Comparison of ENCODE assay signal across 8 cellular contexts in the genomic region with DNA sequence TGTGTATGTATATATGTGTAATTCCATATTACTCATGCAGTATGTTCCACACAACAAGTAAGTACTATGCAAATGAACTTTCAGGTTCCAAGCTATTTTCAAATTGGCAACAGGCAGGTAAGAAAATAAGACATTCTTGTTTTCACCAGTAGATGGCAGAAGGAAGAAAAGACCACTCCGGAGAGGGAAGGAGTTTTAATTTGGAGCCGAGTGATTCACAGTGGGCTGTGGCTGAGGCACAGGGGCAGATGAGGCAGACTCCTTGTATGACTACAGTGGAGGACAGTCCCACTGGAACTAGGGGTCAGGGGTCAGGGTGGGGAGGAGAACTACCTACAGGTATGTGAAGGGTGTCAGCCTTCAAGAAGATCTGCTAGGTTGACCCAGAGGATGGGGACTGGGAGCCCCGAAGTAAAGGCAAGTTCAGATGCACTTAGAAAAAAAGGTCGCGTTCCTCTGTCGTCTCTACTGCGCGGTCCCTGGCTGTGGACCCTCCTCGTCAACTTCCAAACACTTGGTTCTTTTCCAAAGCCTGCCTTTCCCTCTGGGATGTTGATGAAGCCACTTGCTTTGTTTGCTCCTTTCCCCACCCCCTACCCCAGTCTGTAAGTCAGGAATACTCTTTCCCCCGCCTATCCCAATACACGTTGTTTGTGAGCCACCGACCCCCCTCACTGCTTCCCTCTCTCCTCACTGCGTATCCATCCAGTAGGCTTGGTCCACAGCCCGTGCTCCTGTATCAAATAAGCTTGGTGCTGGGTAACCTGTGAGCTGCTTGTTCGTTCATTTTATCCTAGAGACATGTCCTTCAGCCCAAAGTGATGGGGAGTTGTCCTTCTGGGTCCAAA. TPM values are rescaled to one million over a fixed set of nuclear protein-coding genes. Genes with fewer than 3 reads are reported as not detected.
DNase-seq lines count a peak whose midpoint lies in the region; ATAC-seq and TF ChIP-seq lines count a peak whose summit lies in the region.

No MANE protein-coding gene starts in this region.

- H3K27me3 ChIP-seq in right lobe of liver, result no peaks in the 10 kb centered on the region

- no peak overlapping the region for H3K4me3 Mint-ChIP-seq in WTC11

- CTCF ChIA-PET in WTC11 (lab: Charles Lee), result interaction anchor here (0.6 to 2.9 kb wide), 37 partner anchors 9 to 460 kb away, joined by 3 to 37 read pairs (median 4); a partner anchor contains a TSS

- H3K9me3 Mint-ChIP-seq in WTC11, result no peaks in the 10 kb centered on the region

- H3K27me3 Mint-ChIP-seq in WTC11 (ENCODE audit: low read depth), result no peaks in the 10 kb centered on the region

- no peak overlapping the region for H3K27ac Mint-ChIP-seq in WTC11

- peaks cover 9% of the 10 kb centered on the region for H3K4me1 Mint-ChIP-seq in WTC11

- no peaks in the 10 kb centered on the region for H3K4me1 ChIP-seq in right lobe of liver

- peaks cover 17% of the 10 kb centered on the region for H3K36me3 Mint-ChIP-seq in WTC11

- H3K4me3 ChIP-seq in choroid plexus epithelial cell (ENCODE audit: low read depth, low read length) (no peak overlapping the region), right lobe of liver (no peak overlapping the region)

- TF ChIP-seq CTCF in C4-2B (conservative IDR thresholded peaks at IDR 0.05) (peak; percentile 84), WTC11 (IDR thresholded peaks at IDR 0.05) (no peak), choroid plexus epithelial cell (conservative IDR thresholded peaks at IDR 0.05; ENCODE audit: low read depth, low read length) (peak; percentile 65), right lobe of liver (IDR thresholded peaks at IDR 0.05) (peak; percentile 39 to 45 (median 42))

- POLR2A ChIA-PET in WTC11 (lab: Charles Lee), result interaction anchor here (0.8 kb wide), 1 partner anchor 54 kb away, joined by 3 read pairs; a partner anchor contains a TSS

- WGBS in right lobe of liver (ENCODE audit: insufficient coverage, low coverage, low lambda C conversion rate, missing lambda C conversion rate), result 51% methylated on average over 6 of the region's 15 CpGs

- H3K27ac ChIP-seq in C4-2B (no peak overlapping the region), right lobe of liver (no peak overlapping the region)

- TF ChIP-seq POLR2A in right lobe of liver (IDR thresholded peaks at IDR 0.05), result no peak

- peaks cover 0 to 9% (median 0%) of the 10 kb centered on the region in 4 donors for H3K36me3 ChIP-seq in right lobe of liver

- ATAC-seq in GM21367 (IDR thresholded peaks at IDR 0.05; ENCODE audit: unreplicated experiment), result peak; percentile 70
- peak; percentile 87 for ATAC-seq in WTC11
- ATAC-seq in right lobe of liver, result peak; percentile 52 to 72 (median 62)

- DNase-seq in NCI-H1417 (lab: John Stamatoyannopoulos, UW), result peak; percentile 18 to 60 (median 49)
- DNase-seq in WTC11 (ENCODE audit: low spot score), result peak; percentile 16
- peak; percentile 85 for DNase-seq in choroid plexus epithelial cell (ENCODE audit: low read depth)
- DNase-seq in right lobe of liver, result no peak
- DNase-seq in stimulated activated CD8-positive, alpha-beta memory T cell treated with anti-CD3 and anti-CD28 coated beads, Interleukin-15, amount 100 ng/mL, for 48 hours (ENCODE audit: low read depth in 2 of 2), result peak; percentile 19 to 45
- DNase-seq in GOT3 (lab: John Stamatoyannopoulos, UW), result no peak

- no peaks in the 10 kb centered on the region for H3K9me3 ChIP-seq in right lobe of liver

- intact Hi-C loops in right lobe of liver (cut with DNase I), result no loop called here

TF ChIP-seq in WTC11, 78 proteins besides CTCF, POLR2A, EP300 and RAD21:
- no peak for TF ChIP-seq FOXK1 (CRISPR knock-in tag; IDR thresholded peaks at IDR 0.05)
- TF ChIP-seq, protein P1, sequence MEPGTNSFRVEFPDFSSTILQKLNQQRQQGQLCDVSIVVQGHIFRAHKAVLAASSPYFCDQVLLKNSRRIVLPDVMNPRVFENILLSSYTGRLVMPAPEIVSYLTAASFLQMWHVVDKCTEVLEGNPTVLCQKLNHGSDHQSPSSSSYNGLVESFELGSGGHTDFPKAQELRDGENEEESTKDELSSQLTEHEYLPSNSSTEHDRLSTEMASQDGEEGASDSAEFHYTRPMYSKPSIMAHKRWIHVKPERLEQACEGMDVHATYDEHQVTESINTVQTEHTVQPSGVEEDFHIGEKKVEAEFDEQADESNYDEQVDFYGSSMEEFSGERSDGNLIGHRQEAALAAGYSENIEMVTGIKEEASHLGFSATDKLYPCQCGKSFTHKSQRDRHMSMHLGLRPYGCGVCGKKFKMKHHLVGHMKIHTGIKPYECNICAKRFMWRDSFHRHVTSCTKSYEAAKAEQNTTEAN (CRISPR knock-in tag; IDR thresholded peaks at IDR 0.05), result no peak
- TF ChIP-seq, protein P2, sequence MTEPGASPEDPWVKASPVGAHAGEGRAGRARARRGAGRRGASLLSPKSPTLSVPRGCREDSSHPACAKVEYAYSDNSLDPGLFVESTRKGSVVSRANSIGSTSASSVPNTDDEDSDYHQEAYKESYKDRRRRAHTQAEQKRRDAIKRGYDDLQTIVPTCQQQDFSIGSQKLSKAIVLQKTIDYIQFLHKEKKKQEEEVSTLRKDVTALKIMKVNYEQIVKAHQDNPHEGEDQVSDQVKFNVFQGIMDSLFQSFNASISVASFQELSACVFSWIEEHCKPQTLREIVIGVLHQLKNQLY (CRISPR knock-in tag; IDR thresholded peaks at IDR 0.05), result no peak
- TF ChIP-seq, protein P3, sequence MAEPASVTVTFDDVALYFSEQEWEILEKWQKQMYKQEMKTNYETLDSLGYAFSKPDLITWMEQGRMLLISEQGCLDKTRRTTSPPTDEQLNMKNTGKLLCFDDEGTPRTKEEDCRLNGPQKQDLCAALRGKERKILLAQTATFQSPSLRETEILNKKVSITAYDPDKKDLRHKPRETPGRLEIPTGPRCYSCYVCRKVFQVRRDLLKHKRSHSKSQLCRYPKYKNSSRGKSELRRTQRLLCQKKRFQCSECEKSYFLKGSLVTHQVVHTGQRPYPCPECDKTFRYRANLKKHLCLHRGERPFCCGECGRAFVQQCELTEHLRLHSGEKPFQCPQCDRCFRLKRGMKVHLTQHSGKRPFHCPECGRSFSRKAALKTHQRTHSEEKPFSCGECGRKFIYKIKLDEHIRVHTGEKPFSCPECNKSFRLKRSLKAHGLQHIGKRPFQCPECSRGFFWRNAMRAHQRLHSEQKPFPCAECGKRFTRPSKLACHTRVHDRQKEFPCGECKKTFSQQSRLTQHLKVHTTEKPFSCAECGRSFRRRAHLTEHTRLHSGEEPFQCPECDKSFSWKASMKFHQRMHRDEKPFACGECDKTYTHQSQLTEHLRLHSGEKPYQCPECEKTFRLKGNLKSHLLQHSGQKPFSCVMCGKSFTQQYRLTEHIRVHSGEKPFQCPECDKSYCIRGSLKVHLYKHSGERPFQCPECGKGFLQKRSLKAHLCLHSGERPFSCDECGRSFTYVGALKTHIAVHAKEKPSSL (CRISPR knock-in tag; conservative IDR thresholded peaks at IDR 0.05), result no peak
- TF ChIP-seq GRHL2 (CRISPR knock-in tag; IDR thresholded peaks at IDR 0.05; ENCODE audit: insufficient replicate concordance, severe bottlenecking), result no peak

RNA-seq across cellular contexts. Expression of a gene that starts 24.1 kb away (rescaled TPM):
- total RNA-seq in WTC11 (2021), result 59.2 to 64.8 TPM (median 59.2 TPM) in 3 replicates
- 10 to 100 TPM; 23.8 to 30.2 (median 25.3) TPM for total RNA-seq in right lobe of liver

RNA-seq across cellular contexts. Expression of a gene that starts 51.8 kb away (rescaled TPM):
- total RNA-seq in WTC11 (2021), result 0.44 to 1.1 TPM (median 0.62 TPM) in 3 replicates
- total RNA-seq in right lobe of liver, result 1 to 10 TPM in 4 of 6 experiments, under 1 TPM in 2; 0.27 to 5.6 (median 1.2) TPM

RNA-seq across cellular contexts. Expression of a gene that starts 54.1 kb away (rescaled TPM):
- total RNA-seq in WTC11 (2021), result 1.1 to 1.3 TPM (median 1.3 TPM) in 3 replicates
- under 1 TPM; 0.35 to 0.80 (median 0.44) TPM for total RNA-seq in right lobe of liver

Comparison
In these comparisons a context has a peak if more than half of its experiments do, and no peak if none do; other contexts are left out.
1. DNase-seq: peak in NCI-H1417 (3 of 3), WTC11 (single experiment), choroid plexus epithelial cell (single experiment) and stimulated activated CD8-positive, alpha-beta memory T cell treated with anti-CD3 and anti-CD28 coated beads, Interleukin-15, amount 100 ng/mL, for 48 hours (2 of 2); none in right lobe of liver (0 of 3) and GOT3 (single experiment).
2. Peak in every context shown above with its lines, with median percentiles within 50 percentile points of each other: ATAC-seq.